ENCODE assay signal across 1 cellular context in genomic region chr5:173330151-173330855, GRCh38.
TF ChIP-seq lines count a peak whose summit lies in the region.

No MANE protein-coding gene starts in this region.

TF ChIP-seq in HCT116, 20 proteins besides CTCF, POLR2A, EP300 and RAD21 (continued from another document):
- TF ChIP-seq REST (IDR thresholded peaks at IDR 0.05; ENCODE audit: low read depth): no peak
